23 cellular contexts compared by ENCODE assay signal in genomic region chr9:91312717-91313325, GRCh38. TPM values are rescaled to one million over a fixed set of nuclear protein-coding genes. Genes with fewer than 3 reads are reported as not detected.
DNase-seq lines count a peak whose midpoint lies in the region; ATAC-seq, FAIRE-seq and TF ChIP-seq lines count a peak whose summit lies in the region.
"Had no signal": no experiment of that assay in that cellular context is flagged by ENCODE, and none has a peak within 500 bp of the region (broad histone marks: within the 10 kb centered on the region; RNA-seq: fewer than 3 reads in every experiment).

No MANE protein-coding gene starts in this region.

- no peak for TF ChIP-seq CTCF in bronchial epithelial cell (IDR thresholded peaks at IDR 0.05; ENCODE audit: insufficient read depth, low read length, severe bottlenecking)
- TF ChIP-seq CTCF in lower lobe of right lung (IDR thresholded peaks at IDR 0.05): no peak
- TF ChIP-seq CTCF in transverse colon (IDR thresholded peaks at IDR 0.05): no peak

- H3K9me3 ChIP-seq in lower lobe of right lung (no peaks in the 10 kb centered on the region), transverse colon (no peaks in the 10 kb centered on the region)
- H3K9me3 ChIP-seq: A549, heart left ventricle, psoas muscle had no signal

- peaks cover 4% of the 10 kb centered on the region for H3K4me1 Mint-ChIP-seq in activated naive CD4-positive, alpha-beta T cell treated with anti-CD3 and anti-CD28 coated beads, Interleukin-2, amount 50 U/mL, for 24 hours
- H3K4me1 Mint-ChIP-seq: brain had no signal

- no peak for TF ChIP-seq POLR2A in transverse colon (IDR thresholded peaks at IDR 0.05)

- H3K4me3 ChIP-seq in bronchial epithelial cell (ENCODE audit: low read depth, low read length) (no peak overlapping the region), lower lobe of right lung (no peak overlapping the region), transverse colon (no peak overlapping the region)
- H3K4me3 ChIP-seq: A549; BLaER1 treated with 17β-estradiol and CSF1 and Interleukin-3, amounts not matched to agents 10 nM and 100 nM; heart left ventricle; psoas muscle had no signal

- H3K36me3 Mint-ChIP-seq in activated naive CD4-positive, alpha-beta T cell treated with anti-CD3 and anti-CD28 coated beads, Interleukin-2, amount 50 U/mL, for 24 hours: peaks cover 25% of the 10 kb centered on the region

- no peak for DNase-seq in activated naive CD4-positive, alpha-beta T cell (lab: John Stamatoyannopoulos, UW)
- DNase-seq in bronchial epithelial cell (ENCODE audit: low read depth): peak; percentile 96
- no peak for DNase-seq in lower lobe of right lung
- no peak for DNase-seq in RCC 7860 (ENCODE audit: low spot score)
- no peak for DNase-seq in transverse colon
- DNase-seq: activated CD4-positive, alpha-beta memory T cell treated with anti-CD3 and anti-CD28 coated beads for 36 hours; heart left ventricle; immature natural killer cell; NCI-H1930; NCI-H446; NK-92 treated with Interleukin-12 subunit alpha and Interleukin-12 subunit beta, amount 100 ng/mL, for 24 hours; psoas muscle; RPMI8226; small intestine; stimulated activated CD4-positive, alpha-beta T cell treated with anti-CD3 and anti-CD28 coated beads, Interleukin-4, amount 100 ng/mL, for 24 hours had no signal

- H3K36me3 ChIP-seq in bronchial epithelial cell (ENCODE audit: control insufficient read depth, insufficient read depth, low read length): peaks cover 1% of the 10 kb centered on the region
- H3K36me3 ChIP-seq in lower lobe of right lung: no peaks in the 10 kb centered on the region
- no peaks in the 10 kb centered on the region for H3K36me3 ChIP-seq in transverse colon

- H3K27ac ChIP-seq in lower lobe of right lung (no peak overlapping the region), transverse colon (no peak overlapping the region)
- H3K27ac ChIP-seq: A549; BLaER1 treated with 17β-estradiol and CSF1 and Interleukin-3, amounts not matched to agents 10 nM and 100 nM; heart left ventricle; psoas muscle had no signal

- no peaks in the 10 kb centered on the region for H3K4me1 ChIP-seq in lower lobe of right lung
- peaks cover 0 to 16% (median 6%) of the 10 kb centered on the region in 4 donors for H3K4me1 ChIP-seq in transverse colon
- H3K4me1 ChIP-seq: A549; BLaER1 treated with 17β-estradiol and CSF1 and Interleukin-3, amounts not matched to agents 10 nM and 100 nM; psoas muscle had no signal

- no peak overlapping the region for H3K4me3 Mint-ChIP-seq in activated naive CD4-positive, alpha-beta T cell treated with anti-CD3 and anti-CD28 coated beads, Interleukin-2, amount 50 U/mL, for 24 hours
- H3K4me3 Mint-ChIP-seq: activated CD4-positive, alpha-beta memory T cell treated with anti-CD3 and anti-CD28 coated beads for 36 hours; activated naive CD8-positive, alpha-beta T cell; brain; dendritic cell treated with granulocyte-macrophage colony-stimulating factor and Interleukin-4, amounts not matched to agents 40 ng/mL and 50 ng/mL, for 4 days; immature natural killer cell had no signal

- no peaks in the 10 kb centered on the region for H3K27me3 ChIP-seq in bronchial epithelial cell (ENCODE audit: control insufficient read depth, insufficient read depth, low read length)
- no peaks in the 10 kb centered on the region for H3K27me3 ChIP-seq in lower lobe of right lung (ENCODE audit: low read depth)
- H3K27me3 ChIP-seq in transverse colon: no peaks in the 10 kb centered on the region
- H3K27me3 ChIP-seq: BLaER1 treated with 17β-estradiol and CSF1 and Interleukin-3, amounts not matched to agents 10 nM and 100 nM; heart left ventricle had no signal

- intact Hi-C loops in lower lobe of right lung (cut with DNase I) (no loop called here), transverse colon (cut with DNase I; ENCODE audit: low total_unique reads) (no loop called here)

- H3K27me3 Mint-ChIP-seq in activated naive CD4-positive, alpha-beta T cell treated with anti-CD3 and anti-CD28 coated beads, Interleukin-2, amount 50 U/mL, for 24 hours: no peaks in the 10 kb centered on the region
- H3K27me3 Mint-ChIP-seq: activated CD4-positive, alpha-beta memory T cell treated with anti-CD3 and anti-CD28 coated beads for 36 hours; activated naive CD8-positive, alpha-beta T cell; brain; dendritic cell treated with granulocyte-macrophage colony-stimulating factor and Interleukin-4, amounts not matched to agents 40 ng/mL and 50 ng/mL, for 4 days had no signal

- in situ Hi-C loops in transverse colon (cut with MboI; ENCODE audit: low pct_ligation_motif_present in 1 of 4, low pct_unique_long_range_greater_than_20kb in 1 of 4, low sequenced_read_pairs in 3 of 4): no loop called here

- no peak for FAIRE-seq in bronchial epithelial cell (lab: Jason Lieb, UNC)
- no peak for FAIRE-seq in RCC 7860 (lab: Jason Lieb, UNC)
- FAIRE-seq: A549, small intestine had no signal

- no peak for TF ChIP-seq EP300 in transverse colon (IDR thresholded peaks at IDR 0.05; ENCODE audit: low read depth)

- ATAC-seq in lower lobe of right lung: peak; percentile 46 to 61
- ATAC-seq in GM19035 (IDR thresholded peaks at IDR 0.05; ENCODE audit: unreplicated experiment): no peak
- no peak for ATAC-seq in GM21528 (IDR thresholded peaks at IDR 0.05; ENCODE audit: low FRiP score, unreplicated experiment)
- ATAC-seq: A549, heart left ventricle, psoas muscle had no signal

- no peaks in the 10 kb centered on the region for H3K9me3 Mint-ChIP-seq in activated naive CD4-positive, alpha-beta T cell treated with anti-CD3 and anti-CD28 coated beads, Interleukin-2, amount 50 U/mL, for 24 hours
- H3K9me3 Mint-ChIP-seq: activated CD4-positive, alpha-beta memory T cell treated with anti-CD3 and anti-CD28 coated beads for 36 hours; brain; immature natural killer cell had no signal

- WGBS in transverse colon (ENCODE audit: low coverage in 1 of 2), 2 donors: 63 to 66% methylated on average over 4 of the region's 4 CpGs

- peak overlapping the region; percentile 42 for H3K27ac Mint-ChIP-seq in activated naive CD4-positive, alpha-beta T cell treated with anti-CD3 and anti-CD28 coated beads, Interleukin-2, amount 50 U/mL, for 24 hours
- H3K27ac Mint-ChIP-seq: activated CD4-positive, alpha-beta memory T cell treated with anti-CD3 and anti-CD28 coated beads for 36 hours; activated naive CD8-positive, alpha-beta T cell; dendritic cell treated with granulocyte-macrophage colony-stimulating factor and Interleukin-4, amounts not matched to agents 40 ng/mL and 50 ng/mL, for 4 days; immature natural killer cell had no signal

RNA-seq across cellular contexts. Expression of gene AUH, which starts 48.9 kb away (rescaled TPM):
- total RNA-seq in bronchial epithelial cell (16.3 and 16.8 TPM in 2 replicates), lower lobe of right lung (17.3 TPM), transverse colon (100 to 1,000 TPM in 2 of 4 donors, 10 to 100 TPM in 2; 55.0 to 136 (median 83.8) TPM)

Comparison
In these comparisons a context has a peak if more than half of its experiments do, and no peak if none do; other contexts are left out.
1. ATAC-seq: peak in lower lobe of right lung (2 of 2); none in GM19035 (single experiment) and GM21528 (single experiment).